In genomic region chr16:81410643-81411235, GRCh38 we compare ENCODE assay signal across 2 cellular contexts.
TF ChIP-seq lines count a peak whose summit lies in the region.

No MANE protein-coding gene starts in this region.

TF ChIP-seq in A549, 52 proteins besides CTCF, POLR2A, EP300 and RAD21:
- TF ChIP-seq HOXB13 (CRISPR knock-in tag; IDR thresholded peaks at IDR 0.05; ENCODE audit: low read depth), result 0 out of 2 replicates have a peak, but pooled peaks have one; percentile 21
- TF ChIP-seq CBX8 (IDR thresholded peaks at IDR 0.05), result no peak
- TF ChIP-seq MAX (IDR thresholded peaks at IDR 0.05), result peak; percentile 59; the same call in 1 of the 2 replicates

TF ChIP-seq in H1, 55 proteins besides CTCF, POLR2A, EP300 and RAD21:
- TF ChIP-seq CTBP2 (IDR thresholded peaks at IDR 0.05; ENCODE audit: borderline replicate concordance, insufficient read depth, insufficient read length, low read length) (no peak), TBP (IDR thresholded peaks at IDR 0.05; ENCODE audit: low read depth, low read length) (no peak), SIRT6 (IDR thresholded peaks at IDR 0.05; ENCODE audit: low read length) (no peak), SP4 (IDR thresholded peaks at IDR 0.05; ENCODE audit: low read length) (no peak), CBX8 (IDR thresholded peaks at IDR 0.05; ENCODE audit: borderline replicate concordance, low read depth, low read length) (no peak), BACH1 (IDR thresholded peaks at IDR 0.05; ENCODE audit: low read length) (no peak), SAP30 (IDR thresholded peaks at IDR 0.05; ENCODE audit: insufficient read depth, insufficient replicate concordance, low read length) (no peak), RBBP5 (IDR thresholded peaks at IDR 0.05; ENCODE audit: borderline replicate concordance, low read depth, low read length) (no peak), SP1 (IDR thresholded peaks at IDR 0.05; ENCODE audit: low read depth, low read length) (0 out of 2 replicates have a peak, but pooled peaks have one; percentile 37), YY1 (IDR thresholded peaks at IDR 0.05; ENCODE audit: low read depth, low read length) (no peak), KDM5A (IDR thresholded peaks at IDR 0.05; ENCODE audit: low read length) (no peak), NANOG (IDR thresholded peaks at IDR 0.05; ENCODE audit: insufficient read depth, low read depth, low read length, poor library complexity, severe bottlenecking) (no peak), CEBPB (IDR thresholded peaks at IDR 0.05; ENCODE audit: low read depth, low read length) (no peak), POU5F1 (IDR thresholded peaks at IDR 0.05; ENCODE audit: low read depth, low read length) (no peak), ATF3 (IDR thresholded peaks at IDR 0.05; ENCODE audit: insufficient read depth, low read depth, low read length) (no peak), BCL11A (IDR thresholded peaks at IDR 0.05; ENCODE audit: low read depth in 2 of 2, low read length in 2 of 2) (no peak), GABPA (IDR thresholded peaks at IDR 0.05; ENCODE audit: borderline replicate concordance, insufficient read depth, low read length) (no peak; the same call in 1 of the 2 replicates), POLR2AphosphoS5 (IDR thresholded peaks at IDR 0.05; ENCODE audit: low read depth, low read length) (no peak), TAF1 (IDR thresholded peaks at IDR 0.05; ENCODE audit: low read depth, low read length) (no peak), TAF7 (optimal IDR thresholded peaks at IDR 0.05; ENCODE audit: borderline replicate concordance, low read depth, low read length) (no peak), ASH2L (IDR thresholded peaks at IDR 0.05; ENCODE audit: low read length) (peak; percentile 76), SRF (IDR thresholded peaks at IDR 0.05; ENCODE audit: low read depth, low read length) (no peak), ATF2 (IDR thresholded peaks at IDR 0.05; ENCODE audit: low read length) (no peak), E2F6 (IDR thresholded peaks at IDR 0.05) (no peak), HDAC2 (IDR thresholded peaks at IDR 0.05; ENCODE audit: borderline replicate concordance in 1 of 2, low read depth in 2 of 2, low read length in 2 of 2) (no peak), CHD7 (IDR thresholded peaks at IDR 0.05; ENCODE audit: insufficient replicate concordance, low read length) (no peak), ZNF274 (IDR thresholded peaks at IDR 0.05; ENCODE audit: borderline replicate concordance, extremely low read depth, low read length) (no peak), CBX5 (IDR thresholded peaks at IDR 0.05; ENCODE audit: low read depth, low read length) (no peak), TEAD4 (IDR thresholded peaks at IDR 0.05; ENCODE audit: low read depth, low read length) (peak; percentile 34; the same call in 1 of the 2 replicates), CHD2 (IDR thresholded peaks at IDR 0.05; ENCODE audit: low read length) (no peak), MAX (IDR thresholded peaks at IDR 0.05) (0 out of 2 replicates have a peak, but pooled peaks have one; percentile 13), JUND (IDR thresholded peaks at IDR 0.05; ENCODE audit: low read length) (no peak)
TF ChIP-seq in H1: peak in this region for 4.
